In the genomic region with DNA sequence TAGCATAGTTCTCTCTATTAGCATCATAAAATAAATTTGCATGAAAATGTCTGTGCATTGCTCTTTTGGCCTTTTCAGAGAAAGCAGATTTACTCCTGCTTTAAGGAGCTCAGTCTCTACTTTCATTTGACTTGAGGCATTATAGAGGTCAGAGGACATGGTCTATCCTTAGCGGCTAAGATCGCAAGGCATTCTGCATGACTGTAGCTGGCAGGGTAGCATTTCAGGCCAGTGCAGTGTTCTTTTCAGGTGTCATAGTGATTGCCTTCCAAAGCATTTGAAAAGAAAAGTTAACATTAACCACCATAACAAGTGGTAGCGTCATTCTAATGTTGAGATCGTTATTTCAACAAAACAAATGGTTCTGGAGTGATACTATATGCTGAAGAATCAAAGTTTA, we compare ENCODE assay signal across 25 cellular contexts.
"Had no signal": no experiment of that assay in that cellular context is flagged by ENCODE, and none has a peak within 500 bp of the region (broad histone marks: within the 10 kb centered on the region; RNA-seq: fewer than 3 reads in every experiment).

No MANE protein-coding gene starts in this region.

- H3K4me3 ChIP-seq: left lung, lung, ovary, prostate gland, skin epidermis, tibial nerve, uterus had no signal

- H3K9me3 ChIP-seq: left lung, ovary, prostate gland, tibial nerve, uterus had no signal

- ATAC-seq: left colon; left lung; natural killer cell; right cardiac atrium; sciatic nerve; stimulated activated naive B cell treated with anti-CD40 and anti-IgM and Interleukin-4, amounts not matched to agents 10 μg/mL and 1 μg/mL and 100 μg/mL, for 72 hours had no signal

- H3K4me1 ChIP-seq: left lung, prostate gland, tibial nerve had no signal

- H3K4me1 Mint-ChIP-seq: naive B cell; stimulated activated naive B cell treated with anti-CD40 and anti-IgM and Interleukin-4, amounts not matched to agents 10 μg/mL and 1 μg/mL and 100 μg/mL, for 72 hours had no signal

- H3K27me3 ChIP-seq: left lung, ovary, tibial nerve, uterus had no signal

- DNase-seq: immature natural killer cell; kidney; left colon; left lung; mesendoderm; naive B cell; natural killer cell; nephron progenitor cell; ovary; retina; right cardiac atrium; stimulated activated CD4-positive, alpha-beta T cell treated with anti-CD3 and anti-CD28 coated beads, Interleukin-12 subunit alpha, Interleukin-12 subunit beta, amount 100 ng/mL, for 4 hours; stimulated activated CD4-positive, alpha-beta T cell treated with anti-CD3 and anti-CD28 coated beads, Interleukin-15, amount 100 ng/mL, for 24 hours; stimulated activated CD4-positive, alpha-beta T cell treated with anti-CD3 and anti-CD28 coated beads, Interleukin-2, amount 100 ng/mL, for 24 hours; stimulated activated CD4-positive, alpha-beta T cell treated with anti-CD3 and anti-CD28 coated beads, Interleukin-4, amount 100 ng/mL, for 1 hour; stimulated activated naive B cell treated with anti-CD40 and anti-IgM and Interleukin-4, amounts not matched to agents 10 μg/mL and 1 μg/mL and 100 μg/mL, for 72 hours; uterus had no signal

- H3K9me3 Mint-ChIP-seq: immature natural killer cell; mesothelial cell of epicardium; naive B cell; natural killer cell; nephron progenitor cell; stimulated activated naive B cell treated with anti-CD40 and anti-IgM and Interleukin-4, amounts not matched to agents 10 μg/mL and 1 μg/mL and 100 μg/mL, for 72 hours; stimulated activated naive CD8-positive, alpha-beta T cell treated with anti-CD3 and anti-CD28 coated beads, Interleukin-15, Interleukin-2, amounts not matched to agents 100 ng/mL and 50 ng/mL, for 24 hours; type B pancreatic cell had no signal

- H3K36me3 ChIP-seq: left lung, ovary, prostate gland, tibial nerve, uterus had no signal

- H3K27ac Mint-ChIP-seq: mesothelial cell of epicardium; naive B cell; natural killer cell; nephron progenitor cell; stimulated activated naive B cell treated with anti-CD40 and anti-IgM and Interleukin-4, amounts not matched to agents 10 μg/mL and 1 μg/mL and 100 μg/mL, for 72 hours; stimulated activated naive CD8-positive, alpha-beta T cell treated with anti-CD3 and anti-CD28 coated beads, Interleukin-15, Interleukin-2, amounts not matched to agents 100 ng/mL and 50 ng/mL, for 24 hours; type B pancreatic cell had no signal

- H3K4me3 Mint-ChIP-seq: immature natural killer cell; mesothelial cell of epicardium; naive B cell; natural killer cell; nephron progenitor cell; stimulated activated naive B cell treated with anti-CD40 and anti-IgM and Interleukin-4, amounts not matched to agents 10 μg/mL and 1 μg/mL and 100 μg/mL, for 72 hours; stimulated activated naive CD8-positive, alpha-beta T cell treated with anti-CD3 and anti-CD28 coated beads, Interleukin-15, Interleukin-2, amounts not matched to agents 100 ng/mL and 50 ng/mL, for 24 hours; type B pancreatic cell had no signal

- H3K27ac ChIP-seq: left lung, ovary, prostate gland, skin epidermis, tibial nerve, uterus had no signal

- H3K36me3 Mint-ChIP-seq: mesothelial cell of epicardium; naive B cell; natural killer cell; stimulated activated naive B cell treated with anti-CD40 and anti-IgM and Interleukin-4, amounts not matched to agents 10 μg/mL and 1 μg/mL and 100 μg/mL, for 72 hours had no signal
